8 cellular contexts compared by ENCODE assay signal in the genomic region with DNA sequence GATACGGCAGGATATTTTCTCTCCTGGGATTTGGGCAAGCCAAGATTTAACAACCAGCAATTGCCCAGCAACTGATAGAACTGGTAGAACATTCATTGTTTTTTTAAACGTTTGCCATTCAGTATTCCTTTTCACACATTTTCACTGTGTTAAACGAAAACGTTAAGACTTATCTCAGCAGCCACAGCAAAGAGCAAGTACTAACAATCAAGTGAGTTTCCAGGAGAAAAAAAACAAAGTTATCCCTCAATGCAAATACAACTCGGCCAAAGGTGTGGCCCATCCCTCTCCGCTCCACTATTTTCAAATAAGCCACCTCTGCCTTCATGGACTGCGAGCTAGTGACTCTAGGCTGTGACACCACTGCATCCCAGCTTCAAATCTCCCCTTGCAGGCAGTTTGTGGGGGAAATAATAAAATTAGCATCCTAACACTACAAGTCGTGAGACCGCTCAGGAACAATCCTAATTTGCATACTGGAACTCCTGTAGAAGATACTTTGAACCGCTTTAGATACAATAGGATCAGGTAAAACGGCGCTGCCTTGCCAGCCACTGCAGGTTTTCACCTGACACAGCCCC. TPM values are rescaled to one million over a fixed set of nuclear protein-coding genes. Genes with fewer than 3 reads are reported as not detected.
DNase-seq lines count a peak whose midpoint lies in the region; ATAC-seq and TF ChIP-seq lines count a peak whose summit lies in the region.

No MANE protein-coding gene starts in this region.

- intact Hi-C loops in activated CD4-positive, alpha-beta memory T cell treated with anti-CD3 and anti-CD28 coated beads for 36 hours (cut with micrococcal nuclease): loop anchor here (1.0 to 5.0 kb wide), 5 partner anchors 164 to 1530 kb away; a partner anchor contains a TSS
- intact Hi-C loops in spleen (cut with DNase I; ENCODE audit: low total_unique reads): no loop called here

- no peak for TF ChIP-seq CTCF in right atrium auricular region (IDR thresholded peaks at IDR 0.05)
- TF ChIP-seq CTCF in spleen (IDR thresholded peaks at IDR 0.05 in 8 of 11, conservative IDR thresholded peaks at IDR 0.05 in 3 of 11): no peak

- H3K4me3 ChIP-seq in right atrium auricular region (peak overlapping the region; percentile 59 to 78), spleen (peak overlapping the region; percentile 51 to 95 (median 82))

- no peak for TF ChIP-seq POLR2A in spleen (IDR thresholded peaks at IDR 0.05)

- H3K4me3 Mint-ChIP-seq in activated CD4-positive, alpha-beta memory T cell treated with anti-CD3 and anti-CD28 coated beads for 36 hours: peak overlapping the region; percentile 91

- H3K9me3 ChIP-seq in right atrium auricular region: no peaks in the 10 kb centered on the region
- H3K9me3 ChIP-seq in spleen: no peaks in the 10 kb centered on the region

- peaks cover 0 to 16% of the 10 kb centered on the region in 2 donors for H3K4me1 ChIP-seq in right atrium auricular region
- H3K4me1 ChIP-seq in spleen: peaks cover 10 to 55% (median 43%) of the 10 kb centered on the region in 6 donors

- no peaks in the 10 kb centered on the region for H3K9me3 Mint-ChIP-seq in activated CD4-positive, alpha-beta memory T cell treated with anti-CD3 and anti-CD28 coated beads for 36 hours

- 11 to 15% (median 12%) methylated on average over 12 of the region's 12 CpGs for WGBS in spleen, 5 donors

- peaks cover 37% of the 10 kb centered on the region for H3K4me1 Mint-ChIP-seq in activated CD4-positive, alpha-beta memory T cell treated with anti-CD3 and anti-CD28 coated beads for 36 hours (ENCODE audit: low read depth)

- peak overlapping the region; percentile 53 for H3K27ac Mint-ChIP-seq in activated CD4-positive, alpha-beta memory T cell treated with anti-CD3 and anti-CD28 coated beads for 36 hours

- CTCF ChIA-PET in activated CD4-positive, alpha-beta memory T cell treated with anti-CD3 and anti-CD28 coated beads for 36 hours (lab: Charles Lee): interaction anchor here (0.6 kb wide), 1 partner anchor 400 kb away, joined by 3 read pairs; no protein-coding TSS in a partner anchor

- ATAC-seq in GM18868 (IDR thresholded peaks at IDR 0.05; ENCODE audit: unreplicated experiment): peak; percentile 18
- ATAC-seq in HG02852 (IDR thresholded peaks at IDR 0.05; ENCODE audit: unreplicated experiment): peak; percentile 16
- no peak for ATAC-seq in HG03432 (IDR thresholded peaks at IDR 0.05; ENCODE audit: unreplicated experiment)

- H3K36me3 ChIP-seq in right atrium auricular region: no peaks in the 10 kb centered on the region
- H3K36me3 ChIP-seq in spleen: no peaks in the 10 kb centered on the region

- no peak for DNase-seq in activated CD4-positive, alpha-beta memory T cell treated with anti-CD3 and anti-CD28 coated beads for 36 hours
- DNase-seq in right atrium auricular region (ENCODE audit: low spot score) (no peak), spleen (no peak), NCI-H226 (no peak), NCI-H2029 treated with DMSO at 0.1 percent for 48 hours (lab: John Stamatoyannopoulos, UW) (no peak)

- peaks cover 9% of the 10 kb centered on the region for H3K27me3 Mint-ChIP-seq in activated CD4-positive, alpha-beta memory T cell treated with anti-CD3 and anti-CD28 coated beads for 36 hours

- H3K36me3 Mint-ChIP-seq in activated CD4-positive, alpha-beta memory T cell treated with anti-CD3 and anti-CD28 coated beads for 36 hours: peaks cover 10% of the 10 kb centered on the region

- H3K27ac ChIP-seq in right atrium auricular region: peak overlapping the region; percentile 46 to 65
- peak overlapping the region; percentile 44 to 93 (median 88) for H3K27ac ChIP-seq in spleen

- H3K27me3 ChIP-seq in right atrium auricular region (no peaks in the 10 kb centered on the region), spleen (replicated peaks in 1 of 7) (no peaks in the 10 kb centered on the region)

- POLR2A ChIA-PET in activated CD4-positive, alpha-beta memory T cell treated with anti-CD3 and anti-CD28 coated beads for 36 hours (lab: Charles Lee): interaction anchor here (1.0 kb wide), 1 partner anchor 181 kb away, joined by 3 read pairs; a partner anchor contains a TSS

RNA-seq across cellular contexts. Expression of a gene that starts 0.4 kb away (rescaled TPM):
- total RNA-seq in activated CD4-positive, alpha-beta memory T cell treated with anti-CD3 and anti-CD28 coated beads for 36 hours: 10 to 100 TPM in 1 of 2 experiments, 1 to 10 TPM in 1; 10.0 to 13.0 TPM
- total RNA-seq in right atrium auricular region: 1 to 10 TPM; 1.7 to 2.2 TPM
- total RNA-seq in spleen: 1 to 10 TPM; 5.7 to 9.3 (median 7.2) TPM
- polyA plus RNA-seq in spleen: 1 to 10 TPM; 4.6 to 5.5 (median 5.0) TPM
